Comparison of ENCODE assay signal across 8 cellular contexts in genomic region chr12:89040146-89040964, GRCh38.
DNase-seq lines count a peak whose midpoint lies in the region; ATAC-seq and TF ChIP-seq lines count a peak whose summit lies in the region.

No MANE protein-coding gene starts in this region.

- intact Hi-C loops in activated CD8-positive, alpha-beta T cell treated with anti-CD3 and anti-CD28 coated beads for 36 hours (cut with micrococcal nuclease) = loop anchor here (2.0 to 5.0 kb wide), 5 partner anchors 22 to 487 kb away; partner anchors contain the start of genes DUSP6 and POC1B

- H3K27ac Mint-ChIP-seq in activated CD8-positive, alpha-beta T cell treated with anti-CD3 and anti-CD28 coated beads for 36 hours = peak overlapping the region; percentile 100
- peak overlapping the region; percentile 95 to 98 for H3K27ac Mint-ChIP-seq in stimulated activated naive CD8-positive, alpha-beta T cell treated with anti-CD3 and anti-CD28 coated beads, Interleukin-15, amount 100 ng/mL, for 72 hours

- H3K4me1 Mint-ChIP-seq in activated CD8-positive, alpha-beta T cell treated with anti-CD3 and anti-CD28 coated beads for 36 hours (ENCODE audit: low read depth) = peaks cover 58% of the 10 kb centered on the region
- peaks cover 61% of the 10 kb centered on the region for H3K4me1 Mint-ChIP-seq in stimulated activated naive CD8-positive, alpha-beta T cell treated with anti-CD3 and anti-CD28 coated beads, Interleukin-15, amount 100 ng/mL, for 72 hours

- ATAC-seq in GM21529 (IDR thresholded peaks at IDR 0.05; ENCODE audit: unreplicated experiment) (peak; percentile 99), left lobe of liver (no peak)
- ATAC-seq in activated CD8-positive, alpha-beta T cell treated with anti-CD3 and anti-CD28 coated beads for 36 hours = peak; percentile 87
- ATAC-seq in stimulated activated naive CD8-positive, alpha-beta T cell treated with anti-CD3 and anti-CD28 coated beads, Interleukin-15, amount 100 ng/mL, for 72 hours = peak; percentile 95

- peaks cover 2% of the 10 kb centered on the region for H3K27me3 Mint-ChIP-seq in activated CD8-positive, alpha-beta T cell treated with anti-CD3 and anti-CD28 coated beads for 36 hours
- H3K27me3 Mint-ChIP-seq in stimulated activated naive CD8-positive, alpha-beta T cell treated with anti-CD3 and anti-CD28 coated beads, Interleukin-15, amount 100 ng/mL, for 72 hours = no peaks in the 10 kb centered on the region

- TF ChIP-seq CTCF in activated CD8-positive, alpha-beta T cell treated with anti-CD3 and anti-CD28 coated beads for 36 hours (IDR thresholded peaks at IDR 0.05) = no peak

- CTCF ChIA-PET in activated CD8-positive, alpha-beta T cell treated with anti-CD3 and anti-CD28 coated beads for 36 hours (lab: Charles Lee) = interaction anchor here (1.1 to 5.5 kb wide), 8 partner anchors 10 to 428 kb away, joined by 3 to 75 read pairs (median 6); partner anchors contain the start of gene DUSP6

- DNase-seq in EH (ENCODE audit: low read depth) (peak; percentile 60), KG1 (lab: John Stamatoyannopoulos, UW) (peak; percentile 95), iris pigment epithelial cell (ENCODE audit: low read depth) (peak; percentile 87), NCI-H2029 (lab: John Stamatoyannopoulos, UW) (no peak), left lobe of liver (ENCODE audit: low spot score) (no peak)
- peak; percentile 96 for DNase-seq in activated CD8-positive, alpha-beta T cell treated with anti-CD3 and anti-CD28 coated beads for 36 hours
- peak; percentile 83 to 90 for DNase-seq in stimulated activated naive CD8-positive, alpha-beta T cell treated with anti-CD3 and anti-CD28 coated beads, Interleukin-15, amount 100 ng/mL, for 72 hours

- POLR2A ChIA-PET in activated CD8-positive, alpha-beta T cell treated with anti-CD3 and anti-CD28 coated beads for 36 hours (lab: Charles Lee) = interaction anchor here (0.7 to 3.1 kb wide), 10 partner anchors 12 to 428 kb away, joined by 3 to 20 read pairs (median 4); partner anchors contain the start of gene DUSP6

- peaks cover 17% of the 10 kb centered on the region for H3K9me3 Mint-ChIP-seq in activated CD8-positive, alpha-beta T cell treated with anti-CD3 and anti-CD28 coated beads for 36 hours
- H3K9me3 Mint-ChIP-seq in stimulated activated naive CD8-positive, alpha-beta T cell treated with anti-CD3 and anti-CD28 coated beads, Interleukin-15, amount 100 ng/mL, for 72 hours = peaks cover 11 to 30% of the 10 kb centered on the region in 2 donors

- H3K4me3 Mint-ChIP-seq in activated CD8-positive, alpha-beta T cell treated with anti-CD3 and anti-CD28 coated beads for 36 hours = peak overlapping the region; percentile 43
- peak overlapping the region; percentile 34 to 69 for H3K4me3 Mint-ChIP-seq in stimulated activated naive CD8-positive, alpha-beta T cell treated with anti-CD3 and anti-CD28 coated beads, Interleukin-15, amount 100 ng/mL, for 72 hours

- peaks cover 40% of the 10 kb centered on the region for H3K36me3 Mint-ChIP-seq in activated CD8-positive, alpha-beta T cell treated with anti-CD3 and anti-CD28 coated beads for 36 hours (ENCODE audit: low read depth)

Comparison
In these comparisons a context has a peak if more than half of its experiments do, and no peak if none do; other contexts are left out.
1. DNase-seq: peak in EH (single experiment), KG1 (single experiment), activated CD8-positive, alpha-beta T cell treated with anti-CD3 and anti-CD28 coated beads for 36 hours (single experiment), iris pigment epithelial cell (single experiment) and stimulated activated naive CD8-positive, alpha-beta T cell treated with anti-CD3 and anti-CD28 coated beads, Interleukin-15, amount 100 ng/mL, for 72 hours (2 of 2); none in NCI-H2029 (single experiment) and left lobe of liver (single experiment).